In genomic region chr1:181097242-181097641, GRCh38 we compare ENCODE assay signal across 18 cellular contexts. TPM values are rescaled to one million over a fixed set of nuclear protein-coding genes. Genes with fewer than 3 reads are reported as not detected.
DNase-seq lines count a peak whose midpoint lies in the region; ATAC-seq, FAIRE-seq and TF ChIP-seq lines count a peak whose summit lies in the region.
"Had no signal": no experiment of that assay in that cellular context is flagged by ENCODE, and none has a peak within 500 bp of the region (broad histone marks: within the 10 kb centered on the region; RNA-seq: fewer than 3 reads in every experiment).

No MANE protein-coding gene starts in this region.

- H3K36me3 ChIP-seq in BLaER1 treated with 17β-estradiol and CSF1 and Interleukin-3, amounts not matched to agents 10 nM and 100 nM, result peaks cover 11 to 32% (median 27%) of the 10 kb centered on the region in 11 experiments; a peak in 17 of 22 replicates
- H3K36me3 ChIP-seq in K562 (ENCODE audit: control insufficient read depth, insufficient read depth, low read length), result peaks cover 10% of the 10 kb centered on the region; the same call in 1 of the 3 replicates
- H3K36me3 ChIP-seq: neutrophil had no signal

- H3K4me1 ChIP-seq in BLaER1 treated with 17β-estradiol and CSF1 and Interleukin-3, amounts not matched to agents 10 nM and 100 nM, result peaks cover 73 to 95% (median 84%) of the 10 kb centered on the region in 10 experiments
- H3K4me1 ChIP-seq in K562 (replicated peaks in 1 of 2; ENCODE audit: control insufficient read depth in 2 of 2, insufficient read depth in 2 of 2, low read length in 2 of 2), result peaks cover 24 to 43% of the 10 kb centered on the region in 2 experiments

- no peak overlapping the region for H2AFZ ChIP-seq in K562 (ENCODE audit: low read depth, low read length)

- peaks cover 67% of the 10 kb centered on the region for H3K4me1 Mint-ChIP-seq in neural crest cell

- TF ChIP-seq POLR2A in K562 (conservative IDR thresholded peaks at IDR 0.05), result no peak

- peak; percentile 11; the same call in 1 of the 3 replicates for ATAC-seq in K562
- ATAC-seq in HG03139 (IDR thresholded peaks at IDR 0.05; ENCODE audit: unreplicated experiment), result no peak
- no peak for ATAC-seq in HG03342 (IDR thresholded peaks at IDR 0.05; ENCODE audit: unreplicated experiment)
- no peak for ATAC-seq in HG02623 (IDR thresholded peaks at IDR 0.05; ENCODE audit: unreplicated experiment)
- ATAC-seq: stimulated activated memory B cell treated with anti-CD40 and anti-IgM and Interleukin-4, amounts not matched to agents 10 μg/mL and 1 μg/mL and 100 μg/mL, for 72 hours had no signal

- peak overlapping the region in 2 of 11 experiments; percentile 36 to 47; a peak in 2 of 22 replicates for H3K27ac ChIP-seq in BLaER1 treated with 17β-estradiol and CSF1 and Interleukin-3, amounts not matched to agents 10 nM and 100 nM
- H3K27ac ChIP-seq in K562 (ENCODE audit: extremely low read depth, low read depth, low read length), result no peak overlapping the region
- H3K27ac ChIP-seq: neutrophil had no signal

- DNase-seq in NCI-H1694 treated with DMSO at 0.1 percent for 48 hours (lab: John Stamatoyannopoulos, UW) (peak; percentile 70), K562 (ENCODE audit: extremely low read depth in 1 of 4, low spot score in 3 of 4) (no peak), neural crest cell (ENCODE audit: low read depth, low spot score) (no peak), kidney glomerular epithelial cell (lab: John Stamatoyannopoulos, UW) (no peak)
- DNase-seq: activated CD4-positive, alpha-beta T cell treated with anti-CD3 and anti-CD28 coated beads, Interleukin-2, amount 10 ng/mL, durations not matched to agents 7 days and 5 days; activated effector memory CD4-positive, alpha-beta T cell treated with Interleukin-2 at 50 U/mL for 16 hours; esophagus squamous epithelium; GF-D8; SW 1271 had no signal

- peak overlapping the region; percentile 11 for H3K4me3 Mint-ChIP-seq in neural crest cell
- H3K4me3 Mint-ChIP-seq: activated CD4-positive, alpha-beta T cell treated with anti-CD3 and anti-CD28 coated beads, Interleukin-2, amount 10 ng/mL, durations not matched to agents 7 days and 5 days; B cell; central memory CD8-positive, alpha-beta T cell; stimulated activated memory B cell treated with anti-CD40 and anti-IgM and Interleukin-4, amounts not matched to agents 10 μg/mL and 1 μg/mL and 100 μg/mL, for 72 hours had no signal

- peaks cover 4% of the 10 kb centered on the region for H3K9me3 Mint-ChIP-seq in neural crest cell
- H3K9me3 Mint-ChIP-seq: activated CD4-positive, alpha-beta T cell treated with anti-CD3 and anti-CD28 coated beads, Interleukin-2, amount 10 ng/mL, durations not matched to agents 7 days and 5 days; central memory CD8-positive, alpha-beta T cell; stimulated activated memory B cell treated with anti-CD40 and anti-IgM and Interleukin-4, amounts not matched to agents 10 μg/mL and 1 μg/mL and 100 μg/mL, for 72 hours had no signal

- H3K4me3 ChIP-seq in BLaER1 treated with 17β-estradiol and CSF1 and Interleukin-3, amounts not matched to agents 10 nM and 100 nM, result no peak overlapping the region
- H3K4me3 ChIP-seq in K562, result no peak overlapping the region
- H3K4me3 ChIP-seq: esophagus squamous epithelium had no signal

- H3K9ac ChIP-seq in BLaER1 treated with 17β-estradiol and CSF1 and Interleukin-3, amounts not matched to agents 10 nM and 100 nM, result peak overlapping the region in 2 of 11 experiments; percentile 0 to 39; a peak in 2 of 22 replicates
- no peak overlapping the region; a peak in 1 of 4 replicates for H3K9ac ChIP-seq in K562 (ENCODE audit: insufficient read depth in 1 of 2, low read depth in 2 of 2, low read length in 2 of 2)

- H3K9me3 ChIP-seq in BLaER1 treated with 17β-estradiol and CSF1 and Interleukin-3, amounts not matched to agents 10 nM and 100 nM (replicated peaks in 1 of 11), result no peaks in the 10 kb centered on the region
- H3K9me3 ChIP-seq in K562 (replicated peaks; ENCODE audit: control insufficient read depth, insufficient read depth, low read depth, low read length), result no peaks in the 10 kb centered on the region
- H3K9me3 ChIP-seq: esophagus squamous epithelium, neutrophil had no signal

- BruUV-seq in K562 (replicated peaks; lab: Mats Ljungman, UMichigan), result no TSS peak

- no peaks in the 10 kb centered on the region for H3K9me1 ChIP-seq in K562 (ENCODE audit: control insufficient read depth, insufficient read depth, low read length)

- CTCF ChIA-PET in K562 (lab: Yijun Ruan, JAX; ENCODE audit: low intra/inter-chr PET ratio), result no interaction called here

- H3K36me3 Mint-ChIP-seq in neural crest cell (ENCODE audit: low read depth), result no peaks in the 10 kb centered on the region

- TF ChIP-seq CTCF in K562 (IDR thresholded peaks at IDR 0.05 in 2 of 3, conservative IDR thresholded peaks at IDR 0.05 in 1 of 3; ENCODE audit: insufficient read depth in 2 of 3, low read depth in 1 of 3, low read length in 3 of 3) (no peak), neural crest cell (conservative IDR thresholded peaks at IDR 0.05) (no peak)

- H3K27me3 ChIP-seq in BLaER1 treated with 17β-estradiol and CSF1 and Interleukin-3, amounts not matched to agents 10 nM and 100 nM, result no peaks in the 10 kb centered on the region
- H3K27me3 ChIP-seq in K562 (ENCODE audit: control insufficient read depth in 2 of 2, insufficient read depth in 2 of 2, low read length in 2 of 2), result no peaks in the 10 kb centered on the region
- H3K27me3 ChIP-seq: esophagus squamous epithelium had no signal

- peaks cover 11% of the 10 kb centered on the region for H3K79me2 ChIP-seq in K562 (ENCODE audit: control insufficient read depth, insufficient read depth, low read length)

- POLR2A ChIA-PET in K562 (lab: Yijun Ruan, JAX), result interaction anchor here (0.7 to 12.3 kb wide), 10 partner anchors 7 to 595 kb away, joined by 3 to 257 read pairs (median 4); partner anchors contain the start of genes ACBD6 and IER5

- FAIRE-seq in K562 (lab: Jason Lieb, UNC), result no peak
- FAIRE-seq: keratinocyte had no signal

- WGBS in K562 (ENCODE audit: insufficient coverage, low coverage, missing lambda C conversion rate), result 48% methylated on average over 7 of the region's 7 CpGs

- in situ Hi-C loops in K562 (cut with MboI), result no loop called here

- peak overlapping the region; percentile 58 to 89 (median 76) for H3K4me2 ChIP-seq in BLaER1 treated with 17β-estradiol and CSF1 and Interleukin-3, amounts not matched to agents 10 nM and 100 nM
- no peak overlapping the region for H3K4me2 ChIP-seq in K562 (ENCODE audit: insufficient read depth, low read length)

- TF ChIP-seq EP300 in K562 (IDR thresholded peaks at IDR 0.05; ENCODE audit: low read length), result no peak

- no peak overlapping the region for H3K27ac Mint-ChIP-seq in neural crest cell (ENCODE audit: unreplicated experiment)
- H3K27ac Mint-ChIP-seq: activated CD4-positive, alpha-beta T cell treated with anti-CD3 and anti-CD28 coated beads, Interleukin-2, amount 10 ng/mL, durations not matched to agents 7 days and 5 days had no signal

- intact Hi-C loops in K562 (cut with micrococcal nuclease), result no loop called here

- TF ChIP-seq RAD21 in K562 (CRISPR knock-in tag; conservative IDR thresholded peaks at IDR 0.05 in 1 of 2, IDR thresholded peaks at IDR 0.05 in 1 of 2), result no peak

- H4K20me1 ChIP-seq in BLaER1 treated with 17β-estradiol and CSF1 and Interleukin-3, amounts not matched to agents 10 nM and 100 nM, result peaks cover 28 to 51% (median 39%) of the 10 kb centered on the region in 11 experiments
- H4K20me1 ChIP-seq in K562 (replicated peaks; ENCODE audit: control insufficient read depth, insufficient read depth, low read length), result 0 out of 2 replicates have a peak, but pooled peaks cover 8% of the 10 kb centered on the region

- H3K27me3 Mint-ChIP-seq in neural crest cell (ENCODE audit: low read depth), result peaks cover 16% of the 10 kb centered on the region
- H3K27me3 Mint-ChIP-seq: activated CD4-positive, alpha-beta T cell treated with anti-CD3 and anti-CD28 coated beads, Interleukin-2, amount 10 ng/mL, durations not matched to agents 7 days and 5 days; B cell; central memory CD8-positive, alpha-beta T cell; stimulated activated memory B cell treated with anti-CD40 and anti-IgM and Interleukin-4, amounts not matched to agents 10 μg/mL and 1 μg/mL and 100 μg/mL, for 72 hours had no signal

TF ChIP-seq in K562, 482 proteins besides CTCF, POLR2A, EP300 and RAD21 (continues in another document):
- peak; percentile 91 for TF ChIP-seq EGR1 (conservative IDR thresholded peaks at IDR 0.05)
- TF ChIP-seq ZNF644 (tag; IDR thresholded peaks at IDR 0.05; ENCODE audit: low read depth), result no peak
- TF ChIP-seq TFAP4 (CRISPR knock-in tag; IDR thresholded peaks at IDR 0.05; ENCODE audit: borderline replicate concordance), result peak; percentile 48; the same call in 1 of the 2 replicates
- no peak for TF ChIP-seq RBBP5 (IDR thresholded peaks at IDR 0.05; ENCODE audit: borderline replicate concordance, insufficient read depth, low read length, poor library complexity, severe bottlenecking)
- peak; percentile 17 for TF ChIP-seq CBFA2T3 (IDR thresholded peaks at IDR 0.05)
- no peak for TF ChIP-seq PRMT5 (CRISPR knock-in tag; IDR thresholded peaks at IDR 0.05)

RNA-seq across cellular contexts. Expression of gene IER5, which starts 8.7 kb away (rescaled TPM):
- total RNA-seq in K562 (2011; cell fraction: chromatin; rRNA removed; ENCODE audit: low replicate concordance), result 21.5 and 24.6 TPM in 2 replicates
- total RNA-seq in K562 (2011; cell fraction: nucleolus; rRNA removed), result 27.5 and 31.9 TPM in 2 replicates
- 26.3 and 27.0 TPM in 2 replicates for total RNA-seq in K562 (2011; cell fraction: nucleoplasm; rRNA removed)
- total RNA-seq in K562 (2014; rRNA removed), result 32.1 and 33.1 TPM in 2 replicates
- 9.9 and 10.9 TPM in 2 replicates for total RNA-seq in K562 (2014; rRNA removed; fragmentation: Illumina TruSeq; extraction: Trizol)
- 14.1 and 14.6 TPM in 2 replicates for total RNA-seq in K562 (2015; rRNA removed; fragmentation: Illumina TruSeq; extraction: Trizol)
- 29.8 and 30.4 TPM in 2 replicates for total RNA-seq in K562 (2021)
- 11.5 and 13.9 TPM in 2 replicates for polyA plus RNA-seq in K562 (2011; rRNA removed)
- polyA plus RNA-seq in K562 (2011; cell fraction: cytosol; rRNA removed), result 9.5 and 16.6 TPM in 2 replicates
- 19.1 and 21.0 TPM in 2 replicates for polyA plus RNA-seq in K562 (2011; cell fraction: nucleus; rRNA removed)
- 18.7 and 22.8 TPM in 2 replicates for polyA plus RNA-seq in K562 (2012)
- 12.0 and 12.6 TPM in 2 replicates for polyA plus RNA-seq in K562 (2014; fragmentation: Illumina TruSeq; extraction: Trizol)
- polyA plus RNA-seq in K562 (2014; fragmentation: Nextera tagmentation; extraction: Ambion mirVana), result 1 to 10 TPM; 2.4 to 2.5 TPM
- 25.0 and 25.7 TPM in 2 replicates for polyA plus RNA-seq in K562 (2014; rRNA removed)
- polyA minus RNA-seq in K562 (2011; rRNA and poly(A)+ RNA removed), result 10.3 and 13.4 TPM in 2 replicates
- 12.1 and 13.3 TPM in 2 replicates for polyA minus RNA-seq in K562 (2011; cell fraction: cytosol; rRNA and poly(A)+ RNA removed)
- 21.1 and 33.3 TPM in 2 replicates for polyA minus RNA-seq in K562 (2011; cell fraction: nucleus; rRNA and poly(A)+ RNA removed)
- 7.5 and 7.7 TPM in 2 replicates for total RNA-seq in neural crest cell
